ENCODE assay signal across 10 cellular contexts in the genomic region with DNA sequence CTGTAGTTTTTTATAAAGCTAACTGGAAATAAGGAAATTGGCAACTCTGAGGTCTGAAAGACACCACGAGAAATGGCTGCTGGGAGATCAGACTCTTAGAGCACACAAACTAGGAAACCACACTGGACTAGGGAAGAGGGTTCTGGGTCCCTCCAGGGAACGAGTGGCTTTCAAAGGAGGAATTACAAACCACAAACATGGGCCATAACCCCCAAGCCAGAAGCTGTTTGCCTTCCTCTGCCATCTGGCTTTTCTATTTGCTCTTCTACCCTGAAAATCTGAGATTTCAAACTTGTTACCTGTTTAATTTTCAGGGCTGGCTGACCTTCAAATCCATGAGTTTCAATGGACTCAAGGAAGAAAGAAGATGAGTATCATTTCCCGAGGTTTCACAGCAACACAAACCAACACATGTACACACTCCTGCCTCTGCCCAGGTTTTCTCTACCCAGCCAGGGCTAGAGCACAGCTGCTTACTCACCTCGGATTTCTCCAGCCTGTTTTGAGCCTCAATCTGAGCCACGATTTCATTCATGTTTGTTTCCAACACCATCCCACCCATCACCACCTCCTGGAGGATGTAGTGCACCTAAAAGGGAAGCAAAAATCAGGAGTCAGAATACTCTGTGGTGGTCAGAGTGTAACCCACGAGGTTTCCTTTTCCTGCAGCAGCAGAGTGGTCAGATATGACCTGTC. TPM values are rescaled to one million over a fixed set of nuclear protein-coding genes. Genes with fewer than 3 reads are reported as not detected.
DNase-seq lines count a peak whose midpoint lies in the region; ATAC-seq, FAIRE-seq and TF ChIP-seq lines count a peak whose summit lies in the region.
"Had no signal": no experiment of that assay in that cellular context is flagged by ENCODE, and none has a peak within 500 bp of the region (broad histone marks: within the 10 kb centered on the region; RNA-seq: fewer than 3 reads in every experiment).

No MANE protein-coding gene starts in this region.

- no peak for ATAC-seq in GM21737 (IDR thresholded peaks at IDR 0.05; ENCODE audit: unreplicated experiment)
- ATAC-seq in GM19455 (IDR thresholded peaks at IDR 0.05; ENCODE audit: unreplicated experiment), result no peak

- H3K27me3 ChIP-seq in thymus (ENCODE audit: control insufficient read depth, insufficient read depth), result no peaks in the 10 kb centered on the region
- no peaks in the 10 kb centered on the region for H3K27me3 ChIP-seq in small intestine (ENCODE audit: control insufficient read depth in 2 of 2, insufficient read depth in 2 of 2, low read length in 2 of 2)

- H3K4me1 ChIP-seq in thymus (ENCODE audit: control insufficient read depth, insufficient read depth, low read length) (no peaks in the 10 kb centered on the region), small intestine (ENCODE audit: control insufficient read depth in 2 of 2, insufficient read depth in 1 of 2, low read depth in 1 of 2, low read length in 1 of 2) (no peaks in the 10 kb centered on the region)

- TF ChIP-seq CTCF in astrocyte of the cerebellum (IDR thresholded peaks at IDR 0.05; ENCODE audit: low read depth, low read length, missing control alignments), result no peak

- peak overlapping the region; percentile 70 for H3K27ac ChIP-seq in thymus (ENCODE audit: low read depth)
- no peak overlapping the region for H3K27ac ChIP-seq in small intestine (ENCODE audit: low read depth in 1 of 2, low read length in 1 of 2)

- peak; percentile 6 for DNase-seq in Jurkat, Clone E6-1 (ENCODE audit: low read depth, low spot score)
- DNase-seq in astrocyte of the cerebellum (ENCODE audit: low read depth), result no peak
- DNase-seq in iris pigment epithelial cell (ENCODE audit: low read depth), result peak; percentile 71
- no peak for DNase-seq in activated CD4-positive, alpha-beta T cell treated with anti-CD3 and anti-CD28 coated beads, Interleukin-2, amount 50 U/mL, for 4 hours
- no peak for DNase-seq in small intestine
- DNase-seq: NCI-H446 had no signal

- peaks cover 58% of the 10 kb centered on the region for H3K36me3 ChIP-seq in thymus (ENCODE audit: control insufficient read depth, insufficient read depth)
- peaks cover 9 to 21% of the 10 kb centered on the region in 2 donors for H3K36me3 ChIP-seq in small intestine (ENCODE audit: control insufficient read depth in 2 of 2, insufficient read depth in 2 of 2, low read length in 2 of 2)

- 36% methylated on average over 6 of the region's 6 CpGs for WGBS in thymus
- WGBS in small intestine, 3 donors, result 57 to 63% (median 63%) methylated on average over 6 of the region's 6 CpGs

- H3K9me3 ChIP-seq in thymus (ENCODE audit: control insufficient read depth) (no peaks in the 10 kb centered on the region), small intestine (ENCODE audit: control insufficient read depth, low read depth) (no peaks in the 10 kb centered on the region)

- in situ Hi-C loops in astrocyte of the cerebellum (cut with HindIII; ENCODE audit: low sequenced_read_pairs), result no loop called here

- FAIRE-seq in small intestine (lab: Jason Lieb, UNC), result no peak
- FAIRE-seq: GM18507 had no signal

- no peak overlapping the region for H3K4me3 ChIP-seq in Jurkat, Clone E6-1 (ENCODE audit: low read length)
- peak overlapping the region; percentile 30 for H3K4me3 ChIP-seq in astrocyte of the cerebellum (ENCODE audit: low read depth, low read length)
- no peak overlapping the region for H3K4me3 ChIP-seq in thymus (ENCODE audit: low read length)
- no peak overlapping the region for H3K4me3 ChIP-seq in small intestine (ENCODE audit: low read depth in 1 of 2, low read length in 2 of 2)

RNA-seq across cellular contexts. Expression of gene ANPEP, which starts 22.6 kb away (rescaled TPM):
- not detected for polyA plus RNA-seq in Jurkat, Clone E6-1 (2012; ENCODE audit: insufficient read depth, insufficient read length)
- polyA plus RNA-seq in thymus (12.5 TPM), small intestine (1,000 to 10,000 TPM; 1,286 to 3,293 (median 3,150) TPM)

RNA-seq across cellular contexts. Expression of gene AP3S2, which starts 56.5 kb away (rescaled TPM):
- polyA plus RNA-seq in Jurkat, Clone E6-1 (2012; ENCODE audit: insufficient read depth, insufficient read length), result 23.7 TPM
- polyA plus RNA-seq in thymus (12.2 TPM), small intestine (10 to 100 TPM; 22.7 to 33.3 (median 30.3) TPM)

Comparison
In these comparisons a context has a peak if more than half of its experiments do, and no peak if none do; other contexts are left out.
1. DNase-seq: peak in Jurkat, Clone E6-1 (single experiment) and iris pigment epithelial cell (single experiment); none in astrocyte of the cerebellum (single experiment), activated CD4-positive, alpha-beta T cell treated with anti-CD3 and anti-CD28 coated beads, Interleukin-2, amount 50 U/mL, for 4 hours (0 of 2) and small intestine (single experiment).
2. RNA of gene ANPEP, which starts 22.6 kb away (polyA plus RNA-seq): 1,286 to 3,293 TPM in small intestine; 12.5 TPM in thymus (single experiment); every median in the first group is over 10 times any median in the second.